Comparison of ENCODE assay signal across 12 cellular contexts in genomic region chr3:186021673-186022362, GRCh38.
DNase-seq lines count a peak whose midpoint lies in the region; ATAC-seq and TF ChIP-seq lines count a peak whose summit lies in the region.
"Had no signal": no experiment of that assay in that cellular context is flagged by ENCODE, and none has a peak within 500 bp of the region (broad histone marks: within the 10 kb centered on the region; RNA-seq: fewer than 3 reads in every experiment).

No MANE protein-coding gene starts in this region.

- TF ChIP-seq RAD21 in IMR-90 (IDR thresholded peaks at IDR 0.05; ENCODE audit: low read length): no peak

- H3K18ac ChIP-seq in IMR-90 (ENCODE audit: low read depth, low read length): peak overlapping the region; percentile 71

- no peaks in the 10 kb centered on the region for H3K36me3 ChIP-seq in IMR-90 (ENCODE audit: control insufficient read depth, insufficient read depth, low read length)
- no peaks in the 10 kb centered on the region for H3K36me3 ChIP-seq in mammary epithelial cell (ENCODE audit: insufficient read depth, low read length)
- no peaks in the 10 kb centered on the region for H3K36me3 ChIP-seq in mesodermal cell (ENCODE audit: control insufficient read depth, insufficient read depth, low read length)

- no peak overlapping the region for H3K4me3 ChIP-seq in IMR-90 (ENCODE audit: insufficient read depth, low read depth, low read length)
- no peak overlapping the region for H3K4me3 ChIP-seq in mammary epithelial cell (replicated peaks in 1 of 3; ENCODE audit: insufficient read depth in 1 of 3, low read depth in 2 of 3, low read length in 3 of 3)
- H3K4me3 ChIP-seq in mesodermal cell (ENCODE audit: extremely low read depth, insufficient read depth, low read length, poor library complexity, severe bottlenecking): no peak overlapping the region
- H3K4me3 ChIP-seq: BLaER1 had no signal

- H3K27ac ChIP-seq in IMR-90 (ENCODE audit: insufficient read depth, low read length) (peak overlapping the region; percentile 48; the same call in 1 of the 2 replicates), mammary epithelial cell (ENCODE audit: insufficient read depth, low read depth, low read length) (no peak overlapping the region), mesodermal cell (ENCODE audit: low read depth, low read length, severe bottlenecking) (peak overlapping the region; percentile 85)
- H3K27ac ChIP-seq: BLaER1 had no signal

- DNase-seq in AG08395 (ENCODE audit: low spot score): peak; percentile 93
- peak; percentile 95 for DNase-seq in IMR-90
- DNase-seq in mammary epithelial cell: peak; percentile 78
- DNase-seq in activated CD8-positive, alpha-beta memory T cell treated with anti-CD3 and anti-CD28 coated beads, Interleukin-2, amount 50 U/mL, for 4 hours: no peak
- DNase-seq in NCI-H69 (lab: John Stamatoyannopoulos, UW): no peak
- DNase-seq: activated gamma-delta T cell treated with Interleukin-2 at 50 U/mL for 16 hours, NCI-H1436, substantia nigra had no signal

- ATAC-seq in IMR-90 (ENCODE audit: low read depth) (peak; percentile 91), HG03521 (IDR thresholded peaks at IDR 0.05; ENCODE audit: unreplicated experiment) (no peak), GM21619 (IDR thresholded peaks at IDR 0.05; ENCODE audit: unreplicated experiment) (no peak)

- dilution Hi-C loops in IMR-90 (cut with HindIII; ENCODE audit: low sequenced_read_pairs, unreplicated experiment) (no loop called here), mammary epithelial cell (cut with HindIII; ENCODE audit: low sequenced_read_pairs) (no loop called here)

- no peaks in the 10 kb centered on the region; the same call in 1 of the 2 replicates for H3K9me1 ChIP-seq in IMR-90 (ENCODE audit: insufficient read depth, low read length)

- no peak overlapping the region for H3K4me2 ChIP-seq in IMR-90 (ENCODE audit: low read depth, low read length)
- no peak overlapping the region for H3K4me2 ChIP-seq in mammary epithelial cell (ENCODE audit: insufficient read depth, low read depth, low read length)
- H3K4me2 ChIP-seq: BLaER1 had no signal

- TF ChIP-seq POLR2A in IMR-90 (IDR thresholded peaks at IDR 0.05; ENCODE audit: low read depth, low read length): no peak

- H3K4me1 ChIP-seq in IMR-90 (ENCODE audit: control insufficient read depth, insufficient read depth, low read length) (peaks cover 4% of the 10 kb centered on the region; the same call in 1 of the 2 replicates), mammary epithelial cell (ENCODE audit: insufficient read depth, low read length) (peaks cover 7% of the 10 kb centered on the region), mesodermal cell (ENCODE audit: control insufficient read depth, insufficient read depth, low read length, poor library complexity, severe bottlenecking) (peaks cover 7% of the 10 kb centered on the region)

- H3K79me1 ChIP-seq in IMR-90 (ENCODE audit: low read depth in 1 of 2, low read length in 2 of 2): no peaks in the 10 kb centered on the region

- no peak overlapping the region for H3K23ac ChIP-seq in IMR-90 (ENCODE audit: low read depth, low read length)

- H4K5ac ChIP-seq in IMR-90 (ENCODE audit: low read depth, low read length): peak overlapping the region; percentile 49; the same call in 1 of the 2 replicates

- no peaks in the 10 kb centered on the region for H3K79me2 ChIP-seq in mammary epithelial cell (ENCODE audit: insufficient read depth, low read length)

- no peaks in the 10 kb centered on the region for H4K20me1 ChIP-seq in IMR-90 (ENCODE audit: insufficient read depth, low read length)
- no peaks in the 10 kb centered on the region for H4K20me1 ChIP-seq in mammary epithelial cell (ENCODE audit: insufficient read depth, low read length)
- H4K20me1 ChIP-seq: BLaER1 had no signal

- BruUV-seq in IMR-90 (replicated peaks; lab: Mats Ljungman, UMichigan): no TSS peak
- BruUV-seq in mammary epithelial cell (replicated peaks; lab: Mats Ljungman, UMichigan): no TSS peak

- peak overlapping the region; percentile 57 for H2BK120ac ChIP-seq in IMR-90 (ENCODE audit: low read depth, low read length)

- CTCF ChIA-PET in IMR-90 (lab: Yijun Ruan, JAX): interaction anchor here (1.0 kb wide), 1 partner anchor 19 kb away, joined by 3 read pairs; no protein-coding TSS in a partner anchor
- CTCF ChIA-PET in mammary epithelial cell (lab: Charles Lee; ENCODE audit: low non-redundant PET): no interaction called here

- no peak overlapping the region for H2AK9ac ChIP-seq in IMR-90 (replicated peaks; ENCODE audit: low read depth, low read length, poor library complexity)

- H3K56ac ChIP-seq in IMR-90 (ENCODE audit: extremely low read depth, insufficient read depth, low read length): no peak overlapping the region

- in situ Hi-C loops in IMR-90 (cut with MboI; ENCODE audit: low sequenced_read_pairs): no loop called here
- in situ Hi-C loops in mammary epithelial cell (cut with MboI; ENCODE audit: low sequenced_read_pairs in 2 of 2): no loop called here

- H3K4ac ChIP-seq in IMR-90 (ENCODE audit: low read depth, low read length): peak overlapping the region; percentile 75

- 72% methylated on average over 2 of the region's 8 CpGs; no CpG with 5 or more reads in 1 of the 2 experiments for WGBS in IMR-90 (ENCODE audit: extremely low coverage in 2 of 2, insufficient read length in 1 of 2), 2 experiments
- WGBS in mammary epithelial cell (ENCODE audit: low coverage, missing lambda C conversion rate): 73% methylated on average over 8 of the region's 8 CpGs
- WGBS in mesodermal cell (ENCODE audit: insufficient coverage in 2 of 2), 2 experiments: 72 to 77% methylated on average over 7 to 8 of the region's 8 CpGs

- TF ChIP-seq CTCF in IMR-90 (conservative IDR thresholded peaks at IDR 0.05; ENCODE audit: low read depth, low read length) (no peak), mammary epithelial cell (conservative IDR thresholded peaks at IDR 0.05 in 1 of 2, IDR thresholded peaks at IDR 0.05 in 1 of 2; ENCODE audit: extremely low read depth in 1 of 2, insufficient read depth in 1 of 2, low read depth in 1 of 2, low read length in 2 of 2) (no peak)

- 0 out of 3 replicates have a peak overlapping the region, but pooled peaks have one; percentile 31 for H2BK15ac ChIP-seq in IMR-90 (ENCODE audit: low read depth, low read length)

- peak overlapping the region; percentile 34 for H2AFZ ChIP-seq in IMR-90 (replicated peaks; ENCODE audit: low read length, poor library complexity)
- H2AFZ ChIP-seq in mammary epithelial cell (ENCODE audit: low read depth, low read length): no peak overlapping the region

- H2BK20ac ChIP-seq in IMR-90 (ENCODE audit: low read depth, low read length): peak overlapping the region; percentile 65; the same call in 1 of the 2 replicates

- H3K27me3 ChIP-seq in IMR-90 (ENCODE audit: control insufficient read depth, insufficient read depth, low read length): no peaks in the 10 kb centered on the region; the same call in 1 of the 2 replicates
- no peaks in the 10 kb centered on the region for H3K27me3 ChIP-seq in mammary epithelial cell (ENCODE audit: insufficient read depth, low read length)
- H3K27me3 ChIP-seq: BLaER1 had no signal

- intact Hi-C loops in IMR-90 (cut with micrococcal nuclease): no loop called here
- intact Hi-C loops in mammary epithelial cell (cut with micrococcal nuclease): no loop called here

- H2AK5ac ChIP-seq in IMR-90 (ENCODE audit: low read depth, low read length): peak overlapping the region; percentile 54; the same call in 1 of the 2 replicates

- peak overlapping the region in 1 of 2 experiments; percentile 20; a peak in 2 of 4 replicates for H4K8ac ChIP-seq in IMR-90 (ENCODE audit: low read depth in 2 of 2, low read length in 2 of 2)

- no peak overlapping the region for H3K14ac ChIP-seq in IMR-90 (replicated peaks; ENCODE audit: low read depth, low read length)

- H3K9ac ChIP-seq in IMR-90 (ENCODE audit: low read depth, low read length) (no peak overlapping the region), mammary epithelial cell (ENCODE audit: insufficient read depth, low read length) (no peak overlapping the region)
- H3K9ac ChIP-seq: BLaER1 had no signal

- H2BK5ac ChIP-seq in IMR-90 (ENCODE audit: low read depth, low read length, poor library complexity, severe bottlenecking): no peak overlapping the region

- no peak overlapping the region for H4K91ac ChIP-seq in IMR-90 (ENCODE audit: insufficient read depth, low read depth, low read length)

- peaks cover 1% of the 10 kb centered on the region; the same call in 1 of the 2 replicates for H3K9me3 ChIP-seq in IMR-90 (ENCODE audit: control insufficient read depth, insufficient read depth, low read length)
- no peaks in the 10 kb centered on the region for H3K9me3 ChIP-seq in mammary epithelial cell (replicated peaks; ENCODE audit: insufficient read depth, low read length)
- H3K9me3 ChIP-seq in mesodermal cell (ENCODE audit: control insufficient read depth, low read length): no peaks in the 10 kb centered on the region

- POLR2A ChIA-PET in IMR-90 (lab: Charles Lee; ENCODE audit: unreplicated experiment): no interaction called here

TF ChIP-seq in IMR-90, 13 proteins besides CTCF, POLR2A, EP300 and RAD21 (continues in another document):
- peak; percentile 79 for TF ChIP-seq FOS (IDR thresholded peaks at IDR 0.05; ENCODE audit: low read depth, low read length)
- peak; percentile 73 for TF ChIP-seq USF2 (IDR thresholded peaks at IDR 0.05; ENCODE audit: low read depth, low read length)
- peak; percentile 83 for TF ChIP-seq CEBPB (IDR thresholded peaks at IDR 0.05; ENCODE audit: low read depth, low read length)
- TF ChIP-seq RCOR1 (IDR thresholded peaks at IDR 0.05; ENCODE audit: insufficient replicate concordance, low read length): peak; percentile 76
- peak; percentile 49; the same call in 1 of the 2 replicates for TF ChIP-seq BHLHE40 (IDR thresholded peaks at IDR 0.05; ENCODE audit: low read depth, low read length)
- TF ChIP-seq MAFK (IDR thresholded peaks at IDR 0.05; ENCODE audit: low read depth, low read length): peak; percentile 81
- no peak for TF ChIP-seq ELK1 (IDR thresholded peaks at IDR 0.05; ENCODE audit: borderline replicate concordance, low read depth, low read length)

Comparison
In these comparisons a context has a peak if more than half of its experiments do, and no peak if none do; other contexts are left out.
1. DNase-seq: peak in AG08395 (single experiment), IMR-90 (single experiment) and mammary epithelial cell (single experiment); none in activated CD8-positive, alpha-beta memory T cell treated with anti-CD3 and anti-CD28 coated beads, Interleukin-2, amount 50 U/mL, for 4 hours (single experiment) and NCI-H69 (single experiment).